Comparison of ENCODE assay signal across 31 cellular contexts in the genomic region with DNA sequence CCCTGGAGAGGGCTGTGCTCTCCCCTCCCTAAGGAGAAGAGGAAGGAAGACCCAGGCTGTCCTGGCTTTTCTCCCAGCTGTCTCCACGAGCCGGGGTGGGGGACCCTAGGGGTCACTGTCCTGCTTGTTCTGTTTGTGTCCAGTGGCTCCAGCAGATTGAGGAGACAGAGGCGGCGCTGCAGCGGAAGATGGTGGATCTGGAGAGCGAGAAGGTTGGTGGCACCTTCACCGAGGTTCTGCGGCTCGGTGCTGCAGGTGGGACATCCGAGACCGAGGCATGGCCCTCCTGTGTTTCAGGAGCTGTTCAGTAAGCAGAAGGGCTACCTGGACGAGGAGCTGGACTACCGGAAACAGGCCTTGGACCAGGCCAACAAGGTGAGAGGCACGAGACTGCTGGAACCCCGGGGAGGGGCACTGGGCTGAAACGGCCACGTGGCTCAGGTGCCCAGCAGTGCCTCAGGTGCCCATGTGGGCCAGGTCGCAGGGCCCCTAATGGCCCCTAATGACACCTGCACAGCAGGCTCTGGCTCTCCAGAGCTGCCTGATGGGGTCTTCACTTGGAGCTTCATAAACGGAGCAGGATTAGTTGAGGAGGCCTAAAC.
"Had no signal": no experiment of that assay in that cellular context is flagged by ENCODE, and none has a peak within 500 bp of the region (broad histone marks: within the 10 kb centered on the region; RNA-seq: fewer than 3 reads in every experiment).

No MANE protein-coding gene starts in this region.

- H3K27me3 Mint-ChIP-seq: activated B cell treated with CpG ODN at 0.5 μM for 24 hours; activated CD8-positive, alpha-beta T cell treated with anti-CD3 and anti-CD28 coated beads for 36 hours; activated naive CD8-positive, alpha-beta T cell; activated T-helper 17 cell treated with anti-CD3 and anti-CD28 coated beads, Interleukin-2, amount 50 U/mL, for 72 hours; dendritic cell treated with granulocyte-macrophage colony-stimulating factor and Interleukin-4, amounts not matched to agents 40 ng/mL and 50 ng/mL, for 4 days; T-helper 17 cell had no signal

- ATAC-seq: activated CD4-positive, CD25-positive, alpha-beta regulatory T cell treated with anti-CD3 and anti-CD28 coated beads, Interleukin-2, amount 50 U/mL, for 24 hours; activated CD8-positive, alpha-beta T cell treated with anti-CD3 and anti-CD28 coated beads for 36 hours; activated T-cell treated with anti-CD3 and anti-CD28 coated beads, Interleukin-2, amount 50 U/mL, for 4 hours; activated T-helper 17 cell treated with anti-CD3 and anti-CD28 coated beads, Interleukin-2, amount 50 U/mL, for 72 hours; body of pancreas; esophagus mucosa; T-helper 17 cell had no signal

- H3K27ac Mint-ChIP-seq: activated B cell treated with CpG ODN at 0.5 μM for 24 hours; activated CD8-positive, alpha-beta T cell treated with anti-CD3 and anti-CD28 coated beads for 36 hours; activated naive CD8-positive, alpha-beta T cell; activated T-helper 17 cell treated with anti-CD3 and anti-CD28 coated beads, Interleukin-2, amount 50 U/mL, for 72 hours; dendritic cell treated with granulocyte-macrophage colony-stimulating factor and Interleukin-4, amounts not matched to agents 40 ng/mL and 50 ng/mL, for 4 days; endodermal cell; T-helper 17 cell; T-helper 2 cell treated with Interferon-gamma antibody and Interleukin-4, amounts not matched to agents 5 μg/mL and 100 μg/mL, for 36 hours had no signal

- H3K4me1 ChIP-seq: body of pancreas had no signal

- H3K9me3 Mint-ChIP-seq: activated B cell treated with CpG ODN at 0.5 μM for 24 hours; activated CD8-positive, alpha-beta T cell treated with anti-CD3 and anti-CD28 coated beads for 36 hours; activated T-cell treated with anti-CD3 and anti-CD28 coated beads, Interleukin-2, amount 50 U/mL, for 4 hours; activated T-helper 17 cell treated with anti-CD3 and anti-CD28 coated beads, Interleukin-2, amount 50 U/mL, for 72 hours; dendritic cell treated with granulocyte-macrophage colony-stimulating factor and Interleukin-4, amounts not matched to agents 40 ng/mL and 50 ng/mL, for 4 days; endodermal cell; T-helper 2 cell treated with Interferon-gamma antibody and Interleukin-4, amounts not matched to agents 5 μg/mL and 100 μg/mL, for 36 hours had no signal

- H3K4me1 Mint-ChIP-seq: activated B cell treated with CpG ODN at 0.5 μM for 24 hours; activated T-helper 17 cell treated with anti-CD3 and anti-CD28 coated beads, Interleukin-2, amount 50 U/mL, for 72 hours; endodermal cell had no signal

- DNase-seq: activated B cell treated with CpG ODN at 0.5 μM for 24 hours; activated CD4-positive, alpha-beta T cell treated with anti-CD3 and anti-CD28 coated beads for 48 hours; activated CD4-positive, alpha-beta T cell treated with anti-CD3 and anti-CD28 coated beads, Interleukin-2, amount 50 U/mL, for 1 hour; activated CD4-positive, alpha-beta T cell treated with anti-CD3 and anti-CD28 coated beads, Interleukin-2, amount 50 U/mL, for 48 hours; activated CD8-positive, alpha-beta memory T cell treated with anti-CD3 and anti-CD28 coated beads for 24 hours; activated CD8-positive, alpha-beta T cell treated with anti-CD3 and anti-CD28 coated beads for 36 hours; activated effector memory CD4-positive, alpha-beta T cell treated with Interleukin-2 at 50 U/mL for 16 hours; activated gamma-delta T cell treated with Interleukin-2 at 50 U/mL for 16 hours; activated naive CD4-positive, alpha-beta T cell treated with anti-CD3 and anti-CD28 coated beads, Interleukin-2, amount 50 U/mL, for 16 hours; activated naive CD4-positive, alpha-beta T cell treated with Interleukin-2 at 50 U/mL for 16 hours; activated T-cell treated with anti-CD3 and anti-CD28 coated beads, Interleukin-2, amount 50 U/mL, for 4 hours; amygdala; body of pancreas; central memory CD4-positive, alpha-beta T cell; cerebellar nuclear complex; effector memory CD4-positive, alpha-beta T cell; endodermal cell; foreskin fibroblast; T-helper 1 cell; T-helper 17 cell; T1000; WERI-Rb-1 had no signal

- H3K4me3 Mint-ChIP-seq: activated B cell treated with CpG ODN at 0.5 μM for 24 hours; activated CD8-positive, alpha-beta T cell treated with anti-CD3 and anti-CD28 coated beads for 36 hours; activated naive CD8-positive, alpha-beta T cell; activated T-cell treated with anti-CD3 and anti-CD28 coated beads, Interleukin-2, amount 50 U/mL, for 4 hours; activated T-helper 17 cell treated with anti-CD3 and anti-CD28 coated beads, Interleukin-2, amount 50 U/mL, for 72 hours; dendritic cell treated with granulocyte-macrophage colony-stimulating factor and Interleukin-4, amounts not matched to agents 40 ng/mL and 50 ng/mL, for 4 days; endodermal cell; T-helper 17 cell; T-helper 2 cell treated with Interferon-gamma antibody and Interleukin-4, amounts not matched to agents 5 μg/mL and 100 μg/mL, for 36 hours had no signal

- H3K27ac ChIP-seq: body of pancreas, coronary artery, dorsolateral prefrontal cortex, WERI-Rb-1 had no signal

- H3K27me3 ChIP-seq: body of pancreas, dorsolateral prefrontal cortex had no signal

- H3K36me3 Mint-ChIP-seq: activated naive CD8-positive, alpha-beta T cell had no signal

- H3K36me3 ChIP-seq: WERI-Rb-1 had no signal

- H3K4me3 ChIP-seq: body of pancreas, coronary artery, dorsolateral prefrontal cortex had no signal

- H3K9me3 ChIP-seq: body of pancreas had no signal

- FAIRE-seq: frontal cortex had no signal
